ENCODE assay signal across 8 cellular contexts in the genomic region with DNA sequence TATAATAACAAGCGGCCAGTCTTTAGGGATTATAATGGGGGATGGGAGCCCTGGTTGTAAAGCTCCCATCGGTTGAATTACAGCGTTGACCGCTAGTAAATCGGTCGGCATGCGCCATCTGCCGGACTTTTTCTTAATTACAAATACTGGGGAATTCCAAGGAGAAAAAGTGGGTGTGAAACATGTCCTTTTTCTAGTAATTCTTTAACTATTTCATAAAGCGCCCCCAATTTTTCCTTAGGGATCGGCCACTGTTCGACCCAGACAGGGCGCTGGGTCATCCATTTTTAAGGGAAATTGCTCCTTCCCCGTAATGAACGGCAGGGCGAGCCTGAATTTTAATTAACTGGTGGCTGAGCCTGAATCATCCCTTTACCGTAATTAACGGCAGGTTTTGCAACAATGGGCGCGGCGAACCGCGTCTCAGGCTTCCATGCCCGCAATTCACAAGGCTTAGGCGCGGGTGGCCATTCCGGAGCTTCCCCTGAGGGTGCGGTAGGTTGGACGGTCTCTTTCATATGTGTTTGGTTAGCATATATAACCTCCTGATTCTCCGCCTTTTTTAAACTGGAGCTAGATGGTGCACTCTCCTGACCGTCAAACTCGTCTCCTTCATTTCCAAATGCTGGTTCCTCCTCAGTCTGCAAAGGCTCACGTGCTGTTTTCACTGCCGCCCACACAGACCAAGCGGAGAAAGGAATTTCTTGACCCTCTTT. TPM values are rescaled to one million over a fixed set of nuclear protein-coding genes. Genes with fewer than 3 reads are reported as not detected.
DNase-seq lines count a peak whose midpoint lies in the region; ATAC-seq, FAIRE-seq and TF ChIP-seq lines count a peak whose summit lies in the region.

No MANE protein-coding gene starts in this region.

- no peaks in the 10 kb centered on the region for H3K36me3 ChIP-seq in Caco-2 (ENCODE audit: control insufficient read depth, insufficient read depth, low read length)
- H3K36me3 ChIP-seq in KMS-11 (ENCODE audit: insufficient read depth), result no peaks in the 10 kb centered on the region

- no peaks in the 10 kb centered on the region for H3K4me1 Mint-ChIP-seq in Caco-2 (ENCODE audit: low read depth, unreplicated experiment)
- peaks cover 20% of the 10 kb centered on the region for H3K4me1 Mint-ChIP-seq in neural crest cell

- POLR2A ChIA-PET in Caco-2 (lab: Charles Lee), result interaction anchor here (0.5 to 1.0 kb wide), 5 partner anchors 69 to 230 kb away, joined by 3 to 21 read pairs (median 7); no protein-coding TSS in a partner anchor

- H3K4me3 Mint-ChIP-seq in Caco-2 (ENCODE audit: unreplicated experiment) (peak overlapping the region; percentile 58), neural crest cell (peak overlapping the region; percentile 84)

- no peaks in the 10 kb centered on the region for H3K27me3 ChIP-seq in Caco-2 (replicated peaks; ENCODE audit: control insufficient read depth, insufficient read depth, low read length)
- peaks cover 79% of the 10 kb centered on the region for H3K27me3 ChIP-seq in KMS-11 (ENCODE audit: insufficient read depth, low read depth)
- peaks cover 14% of the 10 kb centered on the region for H3K27me3 ChIP-seq in foreskin keratinocyte

- H3K79me2 ChIP-seq in KMS-11 (ENCODE audit: insufficient read depth, low read depth), result no peaks in the 10 kb centered on the region

- DNase-seq in Caco-2 (peak; percentile 66 to 82), RCC 7860 (ENCODE audit: low spot score) (peak; percentile 21), foreskin keratinocyte (peak; percentile 18 to 45), neural crest cell (ENCODE audit: low read depth, low spot score) (peak; percentile 76), substantia nigra (lab: John Stamatoyannopoulos, UW) (peak in 44 of 49 donors; percentile 1 to 80 (median 42))
- peak; percentile 25 for DNase-seq in activated T-helper 9 cell treated with anti-CD3 and anti-CD28 coated beads, Interleukin-2, amount 50 U/mL, for 16 hours (ENCODE audit: low read depth)

- intact Hi-C loops in Caco-2 (cut with micrococcal nuclease; ENCODE audit: unreplicated experiment), result loop anchor here (1.0 to 2.0 kb wide), 4 partner anchors 18 to 147 kb away; a partner anchor contains a TSS

- no peak overlapping the region for H3K27ac ChIP-seq in KMS-11
- H3K27ac ChIP-seq in foreskin keratinocyte, result no peak overlapping the region
- H3K27ac ChIP-seq in substantia nigra (ENCODE audit: low read depth, low read length, poor library complexity, severe bottlenecking), result no peak overlapping the region

- no peaks in the 10 kb centered on the region for H3K27me3 Mint-ChIP-seq in Caco-2 (ENCODE audit: insufficient read depth, unreplicated experiment)
- peaks cover 34% of the 10 kb centered on the region for H3K27me3 Mint-ChIP-seq in neural crest cell (ENCODE audit: low read depth)

- H3K9me3 ChIP-seq in Caco-2, result peaks cover 6% of the 10 kb centered on the region; the same call in 1 of the 2 replicates

- H2AFZ ChIP-seq in KMS-11 (ENCODE audit: low read depth), result no peak overlapping the region

- FAIRE-seq in RCC 7860 (lab: Jason Lieb, UNC), result peak; percentile 73

- H3K4me1 ChIP-seq in Caco-2, result no peaks in the 10 kb centered on the region
- H3K4me1 ChIP-seq in KMS-11 (ENCODE audit: low read depth, poor library complexity, severe bottlenecking), result no peaks in the 10 kb centered on the region
- no peaks in the 10 kb centered on the region for H3K4me1 ChIP-seq in foreskin keratinocyte

- ATAC-seq in foreskin keratinocyte (no peak), GM21717 (IDR thresholded peaks at IDR 0.05; ENCODE audit: unreplicated experiment) (no peak)

- no peak overlapping the region for H3K27ac Mint-ChIP-seq in Caco-2 (ENCODE audit: unreplicated experiment)
- H3K27ac Mint-ChIP-seq in neural crest cell (ENCODE audit: unreplicated experiment), result no peak overlapping the region

- TF ChIP-seq CTCF in Caco-2 (IDR thresholded peaks at IDR 0.05; ENCODE audit: insufficient read depth in 1 of 2, low read depth in 1 of 2, low read length in 1 of 2, severe bottlenecking in 1 of 2, unreplicated experiment in 1 of 2), result peak; percentile 49 to 73
- TF ChIP-seq CTCF in KMS-11 (conservative IDR thresholded peaks at IDR 0.05; ENCODE audit: low read depth, low read length), result peak; percentile 71
- peak; percentile 86 for TF ChIP-seq CTCF in foreskin keratinocyte (conservative IDR thresholded peaks at IDR 0.05)
- TF ChIP-seq CTCF in neural crest cell (conservative IDR thresholded peaks at IDR 0.05), result peak; percentile 75

- H3K9ac ChIP-seq in KMS-11, result no peak overlapping the region

- peaks cover 9% of the 10 kb centered on the region for H3K9me3 Mint-ChIP-seq in Caco-2 (ENCODE audit: unreplicated experiment)
- H3K9me3 Mint-ChIP-seq in neural crest cell, result peaks cover 6% of the 10 kb centered on the region

- no peaks in the 10 kb centered on the region for H3K36me3 Mint-ChIP-seq in Caco-2 (ENCODE audit: insufficient read depth, unreplicated experiment)
- H3K36me3 Mint-ChIP-seq in neural crest cell (ENCODE audit: low read depth), result peaks cover 2% of the 10 kb centered on the region

- BruUV-seq in Caco-2 (replicated peaks; lab: Mats Ljungman, UMichigan), result no TSS peak

- H3K4me3 ChIP-seq in Caco-2 (ENCODE audit: low read depth, low read length) (peak overlapping the region; percentile 27), KMS-11 (IDR thresholded peaks at IDR 0.05; ENCODE audit: insufficient read depth, low read depth, low read length) (no peak overlapping the region)

- CTCF ChIA-PET in Caco-2 (lab: Charles Lee), result interaction anchor here (0.7 to 2.1 kb wide), 15 partner anchors 9 to 698 kb away, joined by 3 to 57 read pairs (median 5); a partner anchor contains a TSS

- H3K4me2 ChIP-seq in KMS-11, result 0 out of 2 replicates have a peak overlapping the region, but pooled peaks have one; percentile 5

- H4K20me1 ChIP-seq in KMS-11 (ENCODE audit: insufficient read depth), result no peaks in the 10 kb centered on the region

RNA-seq across cellular contexts. Expression of a gene that starts 30.2 kb away (rescaled TPM):
- 6.5 and 9.8 TPM in 2 replicates for total RNA-seq in Caco-2 (2022)
- 11.4 and 13.7 TPM in 2 replicates for total RNA-seq in foreskin keratinocyte
- polyA plus RNA-seq in foreskin keratinocyte, result 9.8 and 11.5 TPM in 2 replicates
- total RNA-seq in neural crest cell, result 17.8 and 19.5 TPM in 2 replicates

RNA-seq across cellular contexts. Expression of a gene that starts 36.8 kb away (rescaled TPM):
- not detected in 2 replicates for total RNA-seq in Caco-2 (2022)
- not detected in 2 replicates for total RNA-seq in foreskin keratinocyte
- not detected in 2 replicates for polyA plus RNA-seq in foreskin keratinocyte
- not detected in 2 replicates for total RNA-seq in neural crest cell

RNA-seq across cellular contexts. Expression of a gene that starts 52.5 kb away (rescaled TPM):
- total RNA-seq in Caco-2 (2022) (not detected in 2 replicates), foreskin keratinocyte (not detected in 2 replicates), neural crest cell (not detected in 2 replicates)
- not detected in 2 replicates for polyA plus RNA-seq in foreskin keratinocyte

Comparison
In these comparisons a context has a peak if more than half of its experiments do, and no peak if none do; other contexts are left out.
1. DNase-seq: peak in every context shown above with its lines; median percentile 76 in neural crest cell; 74 in Caco-2; 42 in substantia nigra; 32 in foreskin keratinocyte; 25 in activated T-helper 9 cell treated with anti-CD3 and anti-CD28 coated beads, Interleukin-2, amount 50 U/mL, for 16 hours; 21 in RCC 7860.